Comparison of ENCODE assay signal across 8 cellular contexts in the genomic region with DNA sequence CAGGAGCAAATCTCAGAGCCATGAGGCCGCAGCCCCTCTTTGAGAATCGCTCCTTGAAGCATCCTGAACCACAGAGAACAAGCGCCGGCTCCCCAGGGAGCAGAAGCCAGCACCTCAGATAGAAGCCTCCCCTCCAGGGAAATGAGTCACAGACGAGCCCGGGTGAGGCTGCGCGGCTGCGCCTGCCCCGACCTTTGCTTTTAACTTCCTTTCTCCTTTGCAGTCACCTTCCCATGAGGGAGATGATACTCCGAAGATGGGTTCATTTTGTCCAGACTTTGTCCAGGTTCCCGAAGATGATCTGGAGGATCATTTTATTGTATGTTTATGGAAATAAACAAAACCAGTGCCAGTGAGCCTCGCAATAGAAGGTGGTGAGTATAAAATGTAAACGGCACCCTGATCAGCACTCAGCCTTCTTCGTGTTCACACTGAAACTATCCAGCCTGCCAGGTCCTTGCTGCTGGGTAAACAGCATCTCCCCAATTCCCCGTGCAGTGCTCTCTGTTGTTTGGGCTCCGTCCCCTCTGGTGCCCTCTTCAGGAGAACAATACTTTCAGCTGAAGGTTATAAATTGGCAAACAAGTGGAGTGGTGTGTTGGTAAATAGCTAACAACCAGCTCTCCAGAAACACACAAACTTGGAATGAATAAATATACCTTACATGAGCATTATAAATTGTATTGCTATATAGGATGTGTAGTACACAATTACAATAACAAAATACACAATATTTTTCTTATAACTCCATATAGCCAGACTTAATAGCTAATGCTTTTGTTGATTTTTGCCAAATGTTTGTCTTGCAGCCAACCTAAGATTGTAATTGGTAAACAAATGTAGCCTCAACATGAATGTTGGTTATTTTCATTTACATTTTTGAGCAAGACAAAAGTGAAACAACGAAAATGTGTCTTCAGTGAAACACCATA. TPM values are rescaled to one million over a fixed set of nuclear protein-coding genes. Genes with fewer than 3 reads are reported as not detected.
A peak's percentile ranks its signal among the peaks of the same experiment; 100 is the strongest.
DNase-seq lines count a peak whose midpoint lies in the region; ATAC-seq, FAIRE-seq and TF ChIP-seq lines count a peak whose summit lies in the region.

No MANE protein-coding gene starts in this region.

- H3K27me3 ChIP-seq in endothelial cell of umbilical vein (ENCODE audit: control insufficient read depth in 2 of 2, insufficient read depth in 2 of 2, low read length in 2 of 2) (no peaks in the 10 kb centered on the region), mucosa of rectum (ENCODE audit: control insufficient read depth in 2 of 2, insufficient read depth in 2 of 2, low read length in 2 of 2) (peaks cover 8 to 13% of the 10 kb centered on the region in 2 donors), stomach (peaks cover 0 to 43% (median 15%) of the 10 kb centered on the region in 3 donors)

- H3K36me3 ChIP-seq in endothelial cell of umbilical vein (ENCODE audit: control insufficient read depth in 2 of 2, extremely low read depth in 1 of 2, insufficient read depth in 2 of 2, low read length in 2 of 2): no peaks in the 10 kb centered on the region
- no peaks in the 10 kb centered on the region for H3K36me3 ChIP-seq in mucosa of rectum (ENCODE audit: control insufficient read depth in 2 of 2, insufficient read depth in 2 of 2, low read length in 2 of 2)
- H3K36me3 ChIP-seq in stomach: no peaks in the 10 kb centered on the region

- CTCF ChIA-PET in activated CD8-positive, alpha-beta T cell treated with anti-CD3 and anti-CD28 coated beads for 36 hours (lab: Charles Lee): interaction anchor here (0.7 to 1.4 kb wide), 8 partner anchors 9 to 304 kb away, joined by 3 to 6 read pairs (median 4); no protein-coding TSS in a partner anchor
- CTCF ChIA-PET in endothelial cell of umbilical vein (lab: Charles Lee): interaction anchor here (0.6 to 4.4 kb wide), 36 partner anchors 8 to 306 kb away, joined by 3 to 58 read pairs (median 4); no protein-coding TSS in a partner anchor

- 5 to 12% (median 7%) methylated on average over 18 of the region's 18 CpGs for WGBS in stomach, 5 donors

- H3K9me3 ChIP-seq in endothelial cell of umbilical vein (replicated peaks; ENCODE audit: control insufficient read depth, insufficient read depth, low read length) (no peaks in the 10 kb centered on the region), mucosa of rectum (ENCODE audit: control insufficient read depth in 2 of 2, low read length in 2 of 2) (no peaks in the 10 kb centered on the region), stomach (no peaks in the 10 kb centered on the region)

- dilution Hi-C loops in endothelial cell of umbilical vein (cut with MboI; ENCODE audit: extremely low pct_ligation_motif_present, low sequenced_read_pairs): no loop called here

- no peaks in the 10 kb centered on the region for H3K9me3 Mint-ChIP-seq in activated CD8-positive, alpha-beta T cell treated with anti-CD3 and anti-CD28 coated beads for 36 hours

- POLR2A ChIA-PET in activated CD8-positive, alpha-beta T cell treated with anti-CD3 and anti-CD28 coated beads for 36 hours (lab: Charles Lee): no interaction called here
- POLR2A ChIA-PET in endothelial cell of umbilical vein (lab: Charles Lee): no interaction called here

- no TSS peak for BruUV-seq in endothelial cell of umbilical vein (replicated peaks; lab: Mats Ljungman, UMichigan)

- peak overlapping the region; percentile 80 for H3K4me3 Mint-ChIP-seq in activated CD8-positive, alpha-beta T cell treated with anti-CD3 and anti-CD28 coated beads for 36 hours

- H3K27ac ChIP-seq in endothelial cell of umbilical vein (ENCODE audit: insufficient read depth, low read depth, low read length): no peak overlapping the region
- no peak overlapping the region for H3K27ac ChIP-seq in mucosa of rectum (ENCODE audit: low read depth in 2 of 2, low read length in 2 of 2)
- H3K27ac ChIP-seq in stomach: no peak overlapping the region

- FAIRE-seq in endothelial cell of umbilical vein (lab: Jason Lieb, UNC): peak; percentile 91

- peak overlapping the region; percentile 55 for H3K27ac Mint-ChIP-seq in activated CD8-positive, alpha-beta T cell treated with anti-CD3 and anti-CD28 coated beads for 36 hours

- TF ChIP-seq EP300 in stomach (IDR thresholded peaks at IDR 0.05): no peak

- H3K79me2 ChIP-seq in endothelial cell of umbilical vein (ENCODE audit: control insufficient read depth, insufficient read depth, low read length): no peaks in the 10 kb centered on the region

- H3K4me3 ChIP-seq in endothelial cell of umbilical vein (replicated peaks in 1 of 3; ENCODE audit: insufficient read depth in 1 of 3, low read depth in 1 of 3, low read length in 3 of 3): peak overlapping the region in 2 of 3 experiments; percentile 17 to 23
- H3K4me3 ChIP-seq in mucosa of rectum (ENCODE audit: low read length in 2 of 2): peak overlapping the region; percentile 0 to 51
- H3K4me3 ChIP-seq in stomach: peak overlapping the region; percentile 13 to 36 (median 20)

- TF ChIP-seq POLR2A in endothelial cell of umbilical vein (IDR thresholded peaks at IDR 0.05; ENCODE audit: low read depth, low read length): no peak
- no peak for TF ChIP-seq POLR2A in stomach (IDR thresholded peaks at IDR 0.05)

- DNase-seq in COR-L47 (lab: John Stamatoyannopoulos, UW): peak; percentile 42
- DNase-seq in NCI-H69 (lab: John Stamatoyannopoulos, UW): peak; percentile 94
- DNase-seq in activated CD8-positive, alpha-beta T cell treated with anti-CD3 and anti-CD28 coated beads for 36 hours: peak; percentile 66
- DNase-seq in endothelial cell of umbilical vein (ENCODE audit: low read depth, low spot score): peak; percentile 71
- DNase-seq in stomach: peak; percentile 63

- H4K20me1 ChIP-seq in endothelial cell of umbilical vein (replicated peaks; ENCODE audit: control insufficient read depth, extremely low read depth, insufficient read depth, low read length): no peaks in the 10 kb centered on the region

- ATAC-seq in GM19395 (IDR thresholded peaks at IDR 0.05; ENCODE audit: unreplicated experiment) (peak; percentile 78), HG03460 (IDR thresholded peaks at IDR 0.05; ENCODE audit: unreplicated experiment) (peak; percentile 85)
- ATAC-seq in activated CD8-positive, alpha-beta T cell treated with anti-CD3 and anti-CD28 coated beads for 36 hours: peak; percentile 89

- peak overlapping the region; percentile 71 for H2AFZ ChIP-seq in endothelial cell of umbilical vein (ENCODE audit: low read depth, low read length)

- peak; percentile 47 for TF ChIP-seq CTCF in activated CD8-positive, alpha-beta T cell treated with anti-CD3 and anti-CD28 coated beads for 36 hours (IDR thresholded peaks at IDR 0.05)
- TF ChIP-seq CTCF in endothelial cell of umbilical vein (IDR thresholded peaks at IDR 0.05; ENCODE audit: extremely low read depth in 1 of 2, insufficient read depth in 1 of 2, low read depth in 1 of 2, low read length in 2 of 2): peak; percentile 51 to 54
- peak in 4 of 7 experiments; percentile 18 to 43 (median 30) for TF ChIP-seq CTCF in stomach (IDR thresholded peaks at IDR 0.05)

- H3K9ac ChIP-seq in endothelial cell of umbilical vein (replicated peaks; ENCODE audit: extremely low read depth, insufficient read depth, low read length): peak overlapping the region; percentile 1
- H3K9ac ChIP-seq in mucosa of rectum (ENCODE audit: low read depth in 1 of 2, low read length in 2 of 2): no peak overlapping the region

- intact Hi-C loops in activated CD8-positive, alpha-beta T cell treated with anti-CD3 and anti-CD28 coated beads for 36 hours (cut with micrococcal nuclease): loop anchor here (5.0 kb wide), 1 partner anchor 296 kb away; no protein-coding TSS in a partner anchor
- intact Hi-C loops in endothelial cell of umbilical vein (cut with micrococcal nuclease): loop anchor here (1.0 to 2.0 kb wide), 6 partner anchors 20 to 297 kb away; no protein-coding TSS in a partner anchor
- intact Hi-C loops in stomach (cut with DNase I; ENCODE audit: low total_unique reads): no loop called here

- peak overlapping the region; percentile 58 for H3K4me2 ChIP-seq in endothelial cell of umbilical vein (ENCODE audit: insufficient read depth, low read length)

- no peaks in the 10 kb centered on the region for H3K36me3 Mint-ChIP-seq in activated CD8-positive, alpha-beta T cell treated with anti-CD3 and anti-CD28 coated beads for 36 hours (ENCODE audit: low read depth)

- peaks cover 31% of the 10 kb centered on the region for H3K4me1 Mint-ChIP-seq in activated CD8-positive, alpha-beta T cell treated with anti-CD3 and anti-CD28 coated beads for 36 hours (ENCODE audit: low read depth)

- peaks cover 36% of the 10 kb centered on the region for H3K27me3 Mint-ChIP-seq in activated CD8-positive, alpha-beta T cell treated with anti-CD3 and anti-CD28 coated beads for 36 hours

- H3K4me1 ChIP-seq in endothelial cell of umbilical vein (ENCODE audit: control insufficient read depth, extremely low read depth, insufficient read depth, low read length): peaks cover 15% of the 10 kb centered on the region
- peaks cover 0 to 4% of the 10 kb centered on the region in 2 donors for H3K4me1 ChIP-seq in mucosa of rectum (ENCODE audit: control insufficient read depth in 2 of 2, insufficient read depth in 2 of 2, low read length in 2 of 2)
- H3K4me1 ChIP-seq in stomach: peaks cover 6 to 24% (median 14%) of the 10 kb centered on the region in 4 donors

- H3K9me1 ChIP-seq in endothelial cell of umbilical vein (replicated peaks; ENCODE audit: control insufficient read depth, extremely low read depth, insufficient read depth, low read length): no peaks in the 10 kb centered on the region

TF ChIP-seq in endothelial cell of umbilical vein, 7 proteins besides CTCF, POLR2A, EP300 and RAD21:
- TF ChIP-seq GATA2 (IDR thresholded peaks at IDR 0.05; ENCODE audit: insufficient read depth, insufficient read length, low read depth, low read length): no peak
- TF ChIP-seq MYC (IDR thresholded peaks at IDR 0.05; ENCODE audit: low read depth, low read length): no peak
- peak; percentile 87 for TF ChIP-seq FOS (IDR thresholded peaks at IDR 0.05; ENCODE audit: borderline replicate concordance, insufficient read depth, low read length)
- peak; percentile 26 for TF ChIP-seq JUN (IDR thresholded peaks at IDR 0.05; ENCODE audit: borderline replicate concordance, insufficient read depth, insufficient read length, low read depth)

RNA-seq across cellular contexts. Expression of a gene that starts 41.4 kb away (rescaled TPM):
- total RNA-seq in activated CD8-positive, alpha-beta T cell treated with anti-CD3 and anti-CD28 coated beads for 36 hours: 10 to 100 TPM; 10.0 to 10.1 TPM
- total RNA-seq in endothelial cell of umbilical vein (33.5 and 34.5 TPM in 2 replicates), stomach (10 to 100 TPM in 3 of 5 donors, 1 to 10 TPM in 2; 2.9 to 62.2 (median 25.4) TPM)
- polyA plus RNA-seq in endothelial cell of umbilical vein (16.1 and 21.7 TPM in 2 replicates), stomach (10 to 100 TPM in 2 of 3 donors, 1 to 10 TPM in 1; 7.8 to 16.7 (median 13.3) TPM)
- polyA plus RNA-seq in endothelial cell of umbilical vein (2011; cell fraction: cytosol; rRNA removed): 17.4 and 17.9 TPM in 2 replicates
- polyA plus RNA-seq in endothelial cell of umbilical vein (2011; cell fraction: nucleus; rRNA removed): 25.9 and 31.7 TPM in 2 replicates
- polyA plus RNA-seq in endothelial cell of umbilical vein (2012): 28.2 and 30.7 TPM in 2 replicates
- polyA minus RNA-seq in endothelial cell of umbilical vein: 36.0 and 36.2 TPM in 2 replicates
- polyA minus RNA-seq in endothelial cell of umbilical vein (2011; cell fraction: cytosol; rRNA and poly(A)+ RNA removed): 9.3 TPM
- 13.2 and 19.9 TPM in 2 replicates for polyA minus RNA-seq in endothelial cell of umbilical vein (2011; cell fraction: nucleus; rRNA and poly(A)+ RNA removed)

Comparison
In these comparisons a context has a peak if more than half of its experiments do, and no peak if none do; other contexts are left out.
1. DNase-seq: peak in every context shown above with its lines; median percentile 94 in NCI-H69; 71 in endothelial cell of umbilical vein; 66 in activated CD8-positive, alpha-beta T cell treated with anti-CD3 and anti-CD28 coated beads for 36 hours; 63 in stomach; 42 in COR-L47.